In genomic region chr9:134128727-134129679, GRCh38 we compare ENCODE assay signal across 19 cellular contexts. TPM values are rescaled to one million over a fixed set of nuclear protein-coding genes. Genes with fewer than 3 reads are reported as not detected.
DNase-seq lines count a peak whose midpoint lies in the region; ATAC-seq, FAIRE-seq and TF ChIP-seq lines count a peak whose summit lies in the region.
"Had no signal": no experiment of that assay in that cellular context is flagged by ENCODE, and none has a peak within 500 bp of the region (broad histone marks: within the 10 kb centered on the region; RNA-seq: fewer than 3 reads in every experiment).

No MANE protein-coding gene starts in this region.

- intact Hi-C loops in IMR-90 (cut with micrococcal nuclease) = no loop called here

- no peaks in the 10 kb centered on the region for H3K36me3 ChIP-seq in IMR-90 (ENCODE audit: control insufficient read depth, insufficient read depth, low read length)

- H3K79me1 ChIP-seq in IMR-90 (ENCODE audit: low read depth in 1 of 2, low read length in 2 of 2) = no peaks in the 10 kb centered on the region

- H4K5ac ChIP-seq in IMR-90 (ENCODE audit: low read depth, low read length) = no peak overlapping the region

- no peak overlapping the region for H2AK5ac ChIP-seq in IMR-90 (ENCODE audit: low read depth, low read length)

- H3K4me1 Mint-ChIP-seq in glutamatergic neuron (ENCODE audit: low read depth, unreplicated experiment) = peaks cover 8% of the 10 kb centered on the region
- peaks cover 11% of the 10 kb centered on the region for H3K4me1 Mint-ChIP-seq in progenitor cell of endocrine pancreas (ENCODE audit: low read depth)

- peak overlapping the region; percentile 69 for H3K27ac Mint-ChIP-seq in glutamatergic neuron (ENCODE audit: unreplicated experiment)
- H3K27ac Mint-ChIP-seq in progenitor cell of endocrine pancreas = peak overlapping the region; percentile 52
- H3K27ac Mint-ChIP-seq: activated T-helper 2 cell treated with anti-CD3 and anti-CD28 coated beads, Interferon-gamma antibody, Interleukin-2, Interleukin-4, amounts not matched to agents 10 μg/mL and 5 μg/mL and 100 μg/mL, durations not matched to agents 14 hours and 24 hours and 36 hours had no signal

- H3K9ac ChIP-seq in IMR-90 (ENCODE audit: low read depth, low read length) = no peak overlapping the region
- H3K9ac ChIP-seq: GM23248 had no signal

- H4K8ac ChIP-seq in IMR-90 (ENCODE audit: low read depth in 2 of 2, low read length in 2 of 2) = no peak overlapping the region

- H3K27ac ChIP-seq in IMR-90 (ENCODE audit: insufficient read depth, low read length) = no peak overlapping the region
- H3K27ac ChIP-seq in substantia nigra (ENCODE audit: low read depth, low read length, poor library complexity, severe bottlenecking) = no peak overlapping the region
- H3K27ac ChIP-seq: epithelial cell of prostate, GM23248 had no signal

- H3K27me3 Mint-ChIP-seq in glutamatergic neuron (ENCODE audit: unreplicated experiment) (no peaks in the 10 kb centered on the region), progenitor cell of endocrine pancreas (no peaks in the 10 kb centered on the region)

- 80% methylated on average over 14 of the region's 38 CpGs; no CpG with 5 or more reads in 1 of the 2 experiments for WGBS in IMR-90 (ENCODE audit: extremely low coverage in 2 of 2, insufficient read length in 1 of 2), 2 experiments

- no peaks in the 10 kb centered on the region for H3K9me3 ChIP-seq in IMR-90 (ENCODE audit: control insufficient read depth, insufficient read depth, low read length)

- no peak for TF ChIP-seq POLR2A in IMR-90 (IDR thresholded peaks at IDR 0.05; ENCODE audit: low read depth, low read length)

- TF ChIP-seq CTCF in IMR-90 (conservative IDR thresholded peaks at IDR 0.05; ENCODE audit: low read depth, low read length) (no peak), glutamatergic neuron (IDR thresholded peaks at IDR 0.05; ENCODE audit: partially characterized antibody, unreplicated experiment) (no peak), progenitor cell of endocrine pancreas (IDR thresholded peaks at IDR 0.05; ENCODE audit: unreplicated experiment) (no peak)

- H3K4ac ChIP-seq in IMR-90 (ENCODE audit: low read depth, low read length) = no peak overlapping the region

- no peak overlapping the region for H2BK20ac ChIP-seq in IMR-90 (ENCODE audit: low read depth, low read length)

- H2BK5ac ChIP-seq in IMR-90 (ENCODE audit: low read depth, low read length, poor library complexity, severe bottlenecking) = no peak overlapping the region

- peak overlapping the region; percentile 20 for H3K4me3 Mint-ChIP-seq in glutamatergic neuron (ENCODE audit: unreplicated experiment)
- H3K4me3 Mint-ChIP-seq in progenitor cell of endocrine pancreas (ENCODE audit: low read depth) = no peak overlapping the region
- H3K4me3 Mint-ChIP-seq: WTC11 had no signal

- BruUV-seq in IMR-90 (replicated peaks; lab: Mats Ljungman, UMichigan) = no TSS peak

- H4K20me1 ChIP-seq in IMR-90 (ENCODE audit: insufficient read depth, low read length) = no peaks in the 10 kb centered on the region

- dilution Hi-C loops in IMR-90 (cut with HindIII; ENCODE audit: low sequenced_read_pairs, unreplicated experiment) = no loop called here

- no peak overlapping the region for H3K4me3 ChIP-seq in IMR-90 (ENCODE audit: insufficient read depth, low read depth, low read length)
- H3K4me3 ChIP-seq: GM23248 had no signal

- in situ Hi-C loops in IMR-90 (cut with MboI; ENCODE audit: low sequenced_read_pairs) = loop anchor here (25.0 kb wide), 1 partner anchor 342 kb away; no protein-coding TSS in a partner anchor

- peak overlapping the region; percentile 23 for H2AFZ ChIP-seq in IMR-90 (replicated peaks; ENCODE audit: low read length, poor library complexity)
- H2AFZ ChIP-seq: GM23248 had no signal

- H3K4me1 ChIP-seq in IMR-90 (ENCODE audit: control insufficient read depth, insufficient read depth, low read length) = peaks cover 3% of the 10 kb centered on the region; the same call in 1 of the 2 replicates

- no peak for TF ChIP-seq RAD21 in IMR-90 (IDR thresholded peaks at IDR 0.05; ENCODE audit: low read length)

- peaks cover 4% of the 10 kb centered on the region for H3K9me3 Mint-ChIP-seq in glutamatergic neuron (ENCODE audit: unreplicated experiment)
- H3K9me3 Mint-ChIP-seq in progenitor cell of endocrine pancreas (ENCODE audit: low read depth) = no peaks in the 10 kb centered on the region
- H3K9me3 Mint-ChIP-seq: activated T-helper 2 cell treated with anti-CD3 and anti-CD28 coated beads, Interferon-gamma antibody, Interleukin-2, Interleukin-4, amounts not matched to agents 10 μg/mL and 5 μg/mL and 100 μg/mL, durations not matched to agents 14 hours and 24 hours and 36 hours; WTC11 had no signal

- no peak overlapping the region for H3K4me2 ChIP-seq in IMR-90 (ENCODE audit: low read depth, low read length)

- H3K18ac ChIP-seq in IMR-90 (ENCODE audit: low read depth, low read length) = no peak overlapping the region

- peak overlapping the region; percentile 70 for H2AK9ac ChIP-seq in IMR-90 (replicated peaks; ENCODE audit: low read depth, low read length, poor library complexity)

- no peak overlapping the region for H3K56ac ChIP-seq in IMR-90 (ENCODE audit: extremely low read depth, insufficient read depth, low read length)

- H3K27me3 ChIP-seq in IMR-90 (ENCODE audit: control insufficient read depth, insufficient read depth, low read length) = peaks cover 16% of the 10 kb centered on the region

- POLR2A ChIA-PET in IMR-90 (lab: Charles Lee; ENCODE audit: unreplicated experiment) = no interaction called here

- DNase-seq in D341Med (ENCODE audit: low spot score) = peak; percentile 28
- no peak for DNase-seq in IMR-90
- DNase-seq in glutamatergic neuron = peak; percentile 73
- DNase-seq in progenitor cell of endocrine pancreas (ENCODE audit: low spot score, unreplicated experiment) = no peak
- DNase-seq in substantia nigra (lab: John Stamatoyannopoulos, UW) = no peak
- DNase-seq in frontal cortex (ENCODE audit: low spot score in 2 of 2) = no peak
- DNase-seq in DMS153 (lab: John Stamatoyannopoulos, UW) = no peak
- DNase-seq: amygdala, DMS53, GM23248, NCI-H2081 had no signal

- ATAC-seq in IMR-90 (ENCODE audit: low read depth) = no peak
- ATAC-seq in HG03469 (IDR thresholded peaks at IDR 0.05; ENCODE audit: unreplicated experiment) = no peak
- ATAC-seq: WTC11 had no signal

- CTCF ChIA-PET in IMR-90 (lab: Yijun Ruan, JAX) = no interaction called here

- no peaks in the 10 kb centered on the region for H3K9me1 ChIP-seq in IMR-90 (ENCODE audit: insufficient read depth, low read length)

- H3K36me3 Mint-ChIP-seq in glutamatergic neuron (ENCODE audit: unreplicated experiment) (no peaks in the 10 kb centered on the region), progenitor cell of endocrine pancreas (ENCODE audit: insufficient read depth) (no peaks in the 10 kb centered on the region)
- H3K36me3 Mint-ChIP-seq: WTC11 had no signal

- no peak for FAIRE-seq in frontal cortex (lab: Jason Lieb, UNC)

- H3K14ac ChIP-seq in IMR-90 (replicated peaks; ENCODE audit: low read depth, low read length) = no peak overlapping the region

- no peak overlapping the region for H4K91ac ChIP-seq in IMR-90 (ENCODE audit: insufficient read depth, low read depth, low read length)

- H2BK15ac ChIP-seq in IMR-90 (ENCODE audit: low read depth, low read length) = no peak overlapping the region

- H2BK120ac ChIP-seq in IMR-90 (ENCODE audit: low read depth, low read length) = no peak overlapping the region

- no peak overlapping the region for H3K23ac ChIP-seq in IMR-90 (ENCODE audit: low read depth, low read length)

TF ChIP-seq in IMR-90, 13 proteins besides CTCF, POLR2A, EP300 and RAD21 (continues in another document):
- TF ChIP-seq SMC3 (IDR thresholded peaks at IDR 0.05; ENCODE audit: low read depth, low read length) (no peak), MAZ (IDR thresholded peaks at IDR 0.05; ENCODE audit: borderline replicate concordance, low read depth, low read length) (no peak), USF2 (IDR thresholded peaks at IDR 0.05; ENCODE audit: low read depth, low read length) (no peak), NFE2L2 (IDR thresholded peaks at IDR 0.05; ENCODE audit: low read depth, low read length) (no peak), ELK1 (IDR thresholded peaks at IDR 0.05; ENCODE audit: borderline replicate concordance, low read depth, low read length) (no peak), RCOR1 (IDR thresholded peaks at IDR 0.05; ENCODE audit: insufficient replicate concordance, low read length) (no peak), CHD1 (IDR thresholded peaks at IDR 0.05; ENCODE audit: low read depth, low read length) (no peak), MXI1 (IDR thresholded peaks at IDR 0.05; ENCODE audit: borderline replicate concordance, low read depth, low read length) (no peak), BHLHE40 (IDR thresholded peaks at IDR 0.05; ENCODE audit: low read depth, low read length) (no peak)

RNA-seq across cellular contexts. Expression of gene WDR5, which starts 6.9 kb away (rescaled TPM):
- total RNA-seq in IMR-90 (2012; rRNA removed) (18.3 and 19.2 TPM in 2 replicates), glutamatergic neuron (ENCODE audit: unreplicated experiment) (45.9 TPM), progenitor cell of endocrine pancreas (46.8 and 47.0 TPM in 2 replicates), frontal cortex (24.5 TPM)
- 25.7 and 26.6 TPM in 2 replicates for polyA plus RNA-seq in IMR-90 (2012; rRNA removed)
- polyA plus RNA-seq in IMR-90 (2012; cell fraction: cytosol; rRNA removed) = 18.5 and 20.0 TPM in 2 replicates
- 55.4 and 56.4 TPM in 2 replicates for polyA plus RNA-seq in IMR-90 (2012; cell fraction: nucleus; rRNA removed; ENCODE audit: low replicate concordance)

RNA-seq across cellular contexts. Expression of gene RNU6ATAC, which starts 35.4 kb away (rescaled TPM):
- total RNA-seq in IMR-90 (2012; rRNA removed) (under 0.01 TPM in 1 of 2 replicates, not detected in the other), glutamatergic neuron (ENCODE audit: unreplicated experiment) (121 TPM), progenitor cell of endocrine pancreas (107 and 116 TPM in 2 replicates), frontal cortex (not detected)
- not detected in 2 replicates for polyA plus RNA-seq in IMR-90 (2012; rRNA removed)
- not detected in 2 replicates for polyA plus RNA-seq in IMR-90 (2012; cell fraction: cytosol; rRNA removed)
- polyA plus RNA-seq in IMR-90 (2012; cell fraction: nucleus; rRNA removed; ENCODE audit: low replicate concordance) = not detected in 2 replicates
- total RNA-seq: GM23248, kidney epithelial cell, pulmonary artery endothelial cell, RPMI7951, subcutaneous adipose tissue had no signal
- polyA plus RNA-seq: GM23248 had no signal

Comparison
In these comparisons a context has a peak if more than half of its experiments do, and no peak if none do; other contexts are left out.
1. DNase-seq: peak in D341Med (single experiment) and glutamatergic neuron (single experiment); none in IMR-90 (single experiment), progenitor cell of endocrine pancreas (single experiment), substantia nigra (0 of 49), frontal cortex (0 of 2) and DMS153 (single experiment).
2. RNA of gene RNU6ATAC, which starts 35.4 kb away (total RNA-seq): 121 TPM in glutamatergic neuron (single experiment) and 107 to 116 TPM in progenitor cell of endocrine pancreas; under 0.01 TPM in IMR-90 and not detected in frontal cortex (single experiment); every median in the first group is over 100 times any median in the second.